16 cellular contexts compared by ENCODE assay signal in genomic region chr22:49667236-49667635, GRCh38.
DNase-seq lines count a peak whose midpoint lies in the region; FAIRE-seq and TF ChIP-seq lines count a peak whose summit lies in the region.
"Had no signal": no experiment of that assay in that cellular context is flagged by ENCODE, and none has a peak within 500 bp of the region (broad histone marks: within the 10 kb centered on the region; RNA-seq: fewer than 3 reads in every experiment).

No MANE protein-coding gene starts in this region.

- H3K36me3 ChIP-seq in OCI-LY1 (ENCODE audit: insufficient read depth, low read length) (no peaks in the 10 kb centered on the region; the same call in 1 of the 2 replicates), endothelial cell of umbilical vein (ENCODE audit: control insufficient read depth in 2 of 2, extremely low read depth in 1 of 2, insufficient read depth in 2 of 2, low read length in 2 of 2) (no peaks in the 10 kb centered on the region), sigmoid colon (no peaks in the 10 kb centered on the region)
- H3K36me3 ChIP-seq: ovary had no signal

- H3K9ac ChIP-seq in OCI-LY1 (ENCODE audit: low read length) (no peak overlapping the region), endothelial cell of umbilical vein (replicated peaks; ENCODE audit: extremely low read depth, insufficient read depth, low read length) (peak overlapping the region; percentile 72)

- no peak for TF ChIP-seq EP300 in sigmoid colon (IDR thresholded peaks at IDR 0.05)

- H3K79me2 ChIP-seq in OCI-LY1 (ENCODE audit: insufficient read depth, low read length) (no peaks in the 10 kb centered on the region), endothelial cell of umbilical vein (ENCODE audit: control insufficient read depth, insufficient read depth, low read length) (no peaks in the 10 kb centered on the region)

- no peaks in the 10 kb centered on the region for H3F3A ChIP-seq in OCI-LY1 (ENCODE audit: insufficient read depth, low read length)

- H3K36me3 Mint-ChIP-seq in activated CD4-positive, alpha-beta T cell treated with anti-CD3 and anti-CD28 coated beads, Interleukin-2, amount 10 ng/mL, durations not matched to agents 24 days and 14 days (ENCODE audit: low read depth): no peaks in the 10 kb centered on the region

- dilution Hi-C loops in endothelial cell of umbilical vein (cut with MboI; ENCODE audit: extremely low pct_ligation_motif_present, low sequenced_read_pairs): no loop called here

- H3K9me3 Mint-ChIP-seq in activated CD4-positive, alpha-beta T cell treated with anti-CD3 and anti-CD28 coated beads, Interleukin-2, amount 10 ng/mL, durations not matched to agents 24 days and 14 days: no peaks in the 10 kb centered on the region

- peak; percentile 88 for FAIRE-seq in endothelial cell of umbilical vein (lab: Jason Lieb, UNC)
- FAIRE-seq: H1 had no signal

- H3K4me3 Mint-ChIP-seq in activated CD4-positive, alpha-beta T cell treated with anti-CD3 and anti-CD28 coated beads, Interleukin-2, amount 10 ng/mL, durations not matched to agents 24 days and 14 days: peak overlapping the region; percentile 47

- H3K9me1 ChIP-seq in endothelial cell of umbilical vein (replicated peaks; ENCODE audit: control insufficient read depth, extremely low read depth, insufficient read depth, low read length): no peaks in the 10 kb centered on the region

- no peak for TF ChIP-seq CTCF in OCI-LY1 (IDR thresholded peaks at IDR 0.05; ENCODE audit: low read length)
- no peak for TF ChIP-seq CTCF in endothelial cell of umbilical vein (IDR thresholded peaks at IDR 0.05; ENCODE audit: extremely low read depth in 1 of 2, insufficient read depth in 1 of 2, low read depth in 1 of 2, low read length in 2 of 2)
- TF ChIP-seq CTCF in sigmoid colon (IDR thresholded peaks at IDR 0.05): no peak

- 27 to 50% methylated on average over 13 of the region's 13 CpGs for WGBS in sigmoid colon, 2 donors

- H3K4me1 Mint-ChIP-seq in activated CD4-positive, alpha-beta T cell treated with anti-CD3 and anti-CD28 coated beads, Interleukin-2, amount 10 ng/mL, durations not matched to agents 24 days and 14 days: peaks cover 13% of the 10 kb centered on the region

- TF ChIP-seq POLR2A in endothelial cell of umbilical vein (IDR thresholded peaks at IDR 0.05; ENCODE audit: low read depth, low read length) (no peak), sigmoid colon (IDR thresholded peaks at IDR 0.05) (no peak)

- CTCF ChIA-PET in endothelial cell of umbilical vein (lab: Charles Lee): interaction anchor here (1.4 to 1.5 kb wide), 2 partner anchors 10 to 34 kb away, joined by 4 to 8 read pairs; no protein-coding TSS in a partner anchor

- no peak for DNase-seq in activated CD4-positive, alpha-beta T cell treated with anti-CD3 and anti-CD28 coated beads, Interleukin-2, amount 10 ng/mL, durations not matched to agents 24 days and 14 days
- DNase-seq in activated CD4-positive, alpha-beta T cell treated with anti-CD3 and anti-CD28 coated beads, Interleukin-2, amount 50 U/mL, for 1 hour: no peak
- DNase-seq in endothelial cell of umbilical vein (ENCODE audit: low read depth, low spot score) (peak; percentile 39), sigmoid colon (peak; percentile 67), midbrain (lab: John Stamatoyannopoulos, UW) (no peak), GM19240 (ENCODE audit: insufficient read length, low spot score) (no peak), NCI-H2029 (lab: John Stamatoyannopoulos, UW) (no peak)
- DNase-seq: DMS 273 treated with DMSO at 0.1 percent for 48 hours; NCI-H1105; NCI-H69; SHP77 treated with DMSO at 0.1 percent for 48 hours; stimulated activated CD4-positive, alpha-beta T cell treated with anti-CD3 and anti-CD28 coated beads, Interleukin-1b, Interleukin-23, amount 100 ng/mL, for 48 hours had no signal

- H3K27ac ChIP-seq in OCI-LY1 (ENCODE audit: low read depth, low read length, poor library complexity, severe bottlenecking): no peak overlapping the region
- H3K27ac ChIP-seq in endothelial cell of umbilical vein (ENCODE audit: insufficient read depth, low read depth, low read length): peak overlapping the region; percentile 80
- H3K27ac ChIP-seq in sigmoid colon: no peak overlapping the region
- H3K27ac ChIP-seq: ovary had no signal

- H3K4me3 ChIP-seq in OCI-LY1 (ENCODE audit: low read depth, low read length, poor library complexity, severe bottlenecking) (no peak overlapping the region), endothelial cell of umbilical vein (replicated peaks in 1 of 3; ENCODE audit: insufficient read depth in 1 of 3, low read depth in 1 of 3, low read length in 3 of 3) (peak overlapping the region in 1 of 3 experiments; percentile 60), sigmoid colon (no peak overlapping the region)
- H3K4me3 ChIP-seq: dorsolateral prefrontal cortex, ovary had no signal

- intact Hi-C loops in activated CD4-positive, alpha-beta T cell treated with anti-CD3 and anti-CD28 coated beads, Interleukin-2, amount 10 ng/mL, durations not matched to agents 24 days and 14 days (cut with micrococcal nuclease): no loop called here
- intact Hi-C loops in endothelial cell of umbilical vein (cut with micrococcal nuclease): loop anchor here (1.0 kb wide), 1 partner anchor 10 kb away; no protein-coding TSS in a partner anchor
- intact Hi-C loops in sigmoid colon (cut with DNase I): no loop called here

- 0 out of 2 replicates have a peak overlapping the region, but pooled peaks have one; percentile 5 for H3K4me2 ChIP-seq in OCI-LY1 (ENCODE audit: low read length)
- H3K4me2 ChIP-seq in endothelial cell of umbilical vein (ENCODE audit: insufficient read depth, low read length): peak overlapping the region; percentile 89

- no peaks in the 10 kb centered on the region for H4K20me1 ChIP-seq in OCI-LY1 (ENCODE audit: insufficient read depth, low read length)
- no peaks in the 10 kb centered on the region for H4K20me1 ChIP-seq in endothelial cell of umbilical vein (replicated peaks; ENCODE audit: control insufficient read depth, extremely low read depth, insufficient read depth, low read length)

- H3K27ac Mint-ChIP-seq in activated CD4-positive, alpha-beta T cell treated with anti-CD3 and anti-CD28 coated beads, Interleukin-2, amount 10 ng/mL, durations not matched to agents 24 days and 14 days: no peak overlapping the region

- H3K4me1 ChIP-seq in OCI-LY1 (ENCODE audit: insufficient read depth, low read length, severe bottlenecking): peaks cover 3% of the 10 kb centered on the region
- peaks cover 15% of the 10 kb centered on the region for H3K4me1 ChIP-seq in endothelial cell of umbilical vein (ENCODE audit: control insufficient read depth, extremely low read depth, insufficient read depth, low read length)
- peaks cover 0 to 17% (median 10%) of the 10 kb centered on the region in 4 donors for H3K4me1 ChIP-seq in sigmoid colon

- H3K27me3 Mint-ChIP-seq in activated CD4-positive, alpha-beta T cell treated with anti-CD3 and anti-CD28 coated beads, Interleukin-2, amount 10 ng/mL, durations not matched to agents 24 days and 14 days: peaks cover 26% of the 10 kb centered on the region

- H3K9me3 ChIP-seq in OCI-LY1 (ENCODE audit: low read length) (no peaks in the 10 kb centered on the region), endothelial cell of umbilical vein (replicated peaks; ENCODE audit: control insufficient read depth, insufficient read depth, low read length) (no peaks in the 10 kb centered on the region), sigmoid colon (no peaks in the 10 kb centered on the region)
- H3K9me3 ChIP-seq: ovary had no signal

- BruUV-seq in endothelial cell of umbilical vein (replicated peaks; lab: Mats Ljungman, UMichigan): no TSS peak

- no peak overlapping the region for H2AFZ ChIP-seq in OCI-LY1 (ENCODE audit: low read length)
- H2AFZ ChIP-seq in endothelial cell of umbilical vein (ENCODE audit: low read depth, low read length): peak overlapping the region; percentile 70

- H3K27me3 ChIP-seq in OCI-LY1 (ENCODE audit: insufficient read depth, low read length) (peaks cover 9% of the 10 kb centered on the region; the same call in 1 of the 2 replicates), endothelial cell of umbilical vein (ENCODE audit: control insufficient read depth in 2 of 2, insufficient read depth in 2 of 2, low read length in 2 of 2) (peaks cover 12 to 13% of the 10 kb centered on the region in 2 experiments), sigmoid colon (peaks cover 16 to 89% (median 66%) of the 10 kb centered on the region in 3 donors)
- H3K27me3 ChIP-seq: ovary had no signal

- no peaks in the 10 kb centered on the region for H3K9me2 ChIP-seq in OCI-LY1 (ENCODE audit: low read depth, low read length)

- POLR2A ChIA-PET in endothelial cell of umbilical vein (lab: Charles Lee): interaction anchor here (0.8 kb wide), 1 partner anchor 10 kb away, joined by 3 read pairs; no protein-coding TSS in a partner anchor

TF ChIP-seq in endothelial cell of umbilical vein, 7 proteins besides CTCF, POLR2A, EP300 and RAD21:
- TF ChIP-seq GATA2 (IDR thresholded peaks at IDR 0.05; ENCODE audit: insufficient read depth, insufficient read length, low read depth, low read length) (no peak), EZH2 (IDR thresholded peaks at IDR 0.05; ENCODE audit: borderline replicate concordance, low read depth, low read length, severe bottlenecking) (no peak), JUN (IDR thresholded peaks at IDR 0.05; ENCODE audit: borderline replicate concordance, insufficient read depth, insufficient read length, low read depth) (no peak), MYC (IDR thresholded peaks at IDR 0.05; ENCODE audit: low read depth, low read length) (no peak), POLR2AphosphoS5 (IDR thresholded peaks at IDR 0.05; ENCODE audit: insufficient read depth, low read depth, low read length) (peak; percentile 42), MAX (IDR thresholded peaks at IDR 0.05; ENCODE audit: insufficient read depth, insufficient read length) (no peak), FOS (IDR thresholded peaks at IDR 0.05; ENCODE audit: borderline replicate concordance, insufficient read depth, low read length) (no peak)
TF ChIP-seq in endothelial cell of umbilical vein: peak in this region for 1.

Comparison
In these comparisons a context has a peak if more than half of its experiments do, and no peak if none do; other contexts are left out.
1. DNase-seq: peak in endothelial cell of umbilical vein (single experiment) and sigmoid colon (single experiment); none in activated CD4-positive, alpha-beta T cell treated with anti-CD3 and anti-CD28 coated beads, Interleukin-2, amount 10 ng/mL, durations not matched to agents 24 days and 14 days (single experiment), activated CD4-positive, alpha-beta T cell treated with anti-CD3 and anti-CD28 coated beads, Interleukin-2, amount 50 U/mL, for 1 hour (single experiment), midbrain (single experiment), GM19240 (single experiment) and NCI-H2029 (single experiment).